11 cellular contexts compared by ENCODE assay signal in genomic region chr7:44039800-44040492, GRCh38. TPM values are rescaled to one million over a fixed set of nuclear protein-coding genes. Genes with fewer than 3 reads are reported as not detected.
DNase-seq lines count a peak whose midpoint lies in the region; ATAC-seq and TF ChIP-seq lines count a peak whose summit lies in the region.
"Not testable (repeated sequence)": the region's sequence is repeated elsewhere in the genome, so short reads cannot be mapped to it uniquely, and the experiment has no call there.
"Had no signal": no experiment of that assay in that cellular context is flagged by ENCODE, and none has a peak within 500 bp of the region (broad histone marks: within the 10 kb centered on the region; RNA-seq: fewer than 3 reads in every experiment).

No MANE protein-coding gene starts in this region.

- not testable (repeated sequence) for H3K36me3 ChIP-seq in CD4-positive, CD25-positive, alpha-beta regulatory T cell (ENCODE audit: control insufficient read depth, insufficient read depth, low read length); KOPT-K1 (ENCODE audit: insufficient read depth, low read length); effector memory CD4-positive, alpha-beta T cell (ENCODE audit: control insufficient read depth, insufficient read depth, low read length)

- not testable (repeated sequence) for H3K9me3 Mint-ChIP-seq in CD4-positive, CD25-positive, alpha-beta regulatory T cell; activated CD8-positive, alpha-beta memory T cell treated with anti-CD3 and anti-CD28 coated beads, Interleukin-2, amount 10 ng/mL, durations not matched to agents 7 days and 5 days (ENCODE audit: low read depth); mesothelial cell of epicardium; stimulated activated effector memory CD8-positive, alpha-beta T cell treated with anti-CD3 and anti-CD28 coated beads, Interleukin-12 subunit alpha, Interleukin-12 subunit beta, amount 100 ng/mL, for 72 hours

- H3K36me3 Mint-ChIP-seq in CD4-positive, CD25-positive, alpha-beta regulatory T cell; activated CD8-positive, alpha-beta memory T cell treated with anti-CD3 and anti-CD28 coated beads, Interleukin-2, amount 10 ng/mL, durations not matched to agents 7 days and 5 days; mesothelial cell of epicardium; stimulated activated effector memory CD8-positive, alpha-beta T cell treated with anti-CD3 and anti-CD28 coated beads, Interleukin-12 subunit alpha, Interleukin-12 subunit beta, amount 100 ng/mL, for 72 hours: not testable (repeated sequence)

- DNase-seq in CD4-positive, CD25-positive, alpha-beta regulatory T cell; activated CD8-positive, alpha-beta memory T cell treated with anti-CD3 and anti-CD28 coated beads, Interleukin-2, amount 10 ng/mL, durations not matched to agents 7 days and 5 days; effector memory CD4-positive, alpha-beta T cell; mesothelial cell of epicardium (ENCODE audit: low spot score in 2 of 2, unreplicated experiment in 2 of 2); stimulated activated effector memory CD8-positive, alpha-beta T cell treated with anti-CD3 and anti-CD28 coated beads, Interleukin-12 subunit alpha, Interleukin-12 subunit beta, amount 100 ng/mL, for 72 hours (ENCODE audit: low spot score in 2 of 2): not testable (repeated sequence)

- H3K4me1 ChIP-seq in CD4-positive, CD25-positive, alpha-beta regulatory T cell (ENCODE audit: control insufficient read depth, insufficient read depth, low read length, poor library complexity, severe bottlenecking), result peaks cover 13% of the 10 kb centered on the region
- H3K4me1 ChIP-seq in effector memory CD4-positive, alpha-beta T cell (ENCODE audit: control insufficient read depth, insufficient read depth, low read length, poor library complexity, severe bottlenecking), result not testable (repeated sequence)

- peak overlapping the region in 1 of 3 donors; percentile 83 for H3K27ac Mint-ChIP-seq in CD4-positive, CD25-positive, alpha-beta regulatory T cell
- peak overlapping the region; percentile 81 for H3K27ac Mint-ChIP-seq in activated CD8-positive, alpha-beta memory T cell treated with anti-CD3 and anti-CD28 coated beads, Interleukin-2, amount 10 ng/mL, durations not matched to agents 7 days and 5 days
- H3K27ac Mint-ChIP-seq in mesothelial cell of epicardium; stimulated activated effector memory CD8-positive, alpha-beta T cell treated with anti-CD3 and anti-CD28 coated beads, Interleukin-12 subunit alpha, Interleukin-12 subunit beta, amount 100 ng/mL, for 72 hours: not testable (repeated sequence)

- peaks cover 0 to 26% (median 10%) of the 10 kb centered on the region in 4 donors for H3K4me1 Mint-ChIP-seq in CD4-positive, CD25-positive, alpha-beta regulatory T cell
- H3K4me1 Mint-ChIP-seq in activated CD8-positive, alpha-beta memory T cell treated with anti-CD3 and anti-CD28 coated beads, Interleukin-2, amount 10 ng/mL, durations not matched to agents 7 days and 5 days, result peaks cover 17% of the 10 kb centered on the region
- H3K4me1 Mint-ChIP-seq in mesothelial cell of epicardium, result peaks cover 11% of the 10 kb centered on the region
- H3K4me1 Mint-ChIP-seq in stimulated activated effector memory CD8-positive, alpha-beta T cell treated with anti-CD3 and anti-CD28 coated beads, Interleukin-12 subunit alpha, Interleukin-12 subunit beta, amount 100 ng/mL, for 72 hours, result peaks cover 12% of the 10 kb centered on the region

- not testable (repeated sequence) for H3K27me3 Mint-ChIP-seq in CD4-positive, CD25-positive, alpha-beta regulatory T cell; activated CD8-positive, alpha-beta memory T cell treated with anti-CD3 and anti-CD28 coated beads, Interleukin-2, amount 10 ng/mL, durations not matched to agents 7 days and 5 days; mesothelial cell of epicardium (ENCODE audit: low read depth)

- not testable (repeated sequence) for TF ChIP-seq CTCF in mesothelial cell of epicardium (IDR thresholded peaks at IDR 0.05; ENCODE audit: unreplicated experiment)

- peak overlapping the region in 3 of 4 donors; percentile 32 to 73 (median 70) for H3K4me3 Mint-ChIP-seq in CD4-positive, CD25-positive, alpha-beta regulatory T cell
- H3K4me3 Mint-ChIP-seq in activated CD8-positive, alpha-beta memory T cell treated with anti-CD3 and anti-CD28 coated beads, Interleukin-2, amount 10 ng/mL, durations not matched to agents 7 days and 5 days, result peak overlapping the region; percentile 79
- peak overlapping the region; percentile 30 for H3K4me3 Mint-ChIP-seq in mesothelial cell of epicardium
- H3K4me3 Mint-ChIP-seq in stimulated activated effector memory CD8-positive, alpha-beta T cell treated with anti-CD3 and anti-CD28 coated beads, Interleukin-12 subunit alpha, Interleukin-12 subunit beta, amount 100 ng/mL, for 72 hours, result peak overlapping the region; percentile 75

- not testable (repeated sequence) for H3K9me3 ChIP-seq in CD4-positive, CD25-positive, alpha-beta regulatory T cell (ENCODE audit: control insufficient read depth in 2 of 2, low read length in 2 of 2); KOPT-K1 (ENCODE audit: insufficient read depth, low read length, poor library complexity, severe bottlenecking); effector memory CD4-positive, alpha-beta T cell (ENCODE audit: control insufficient read depth, low read length)

- CTCF ChIA-PET in activated CD8-positive, alpha-beta memory T cell treated with anti-CD3 and anti-CD28 coated beads, Interleukin-2, amount 10 ng/mL, durations not matched to agents 7 days and 5 days (lab: Charles Lee), result not testable (repeated sequence)

- H3K27me3 ChIP-seq in CD4-positive, CD25-positive, alpha-beta regulatory T cell (ENCODE audit: control insufficient read depth, insufficient read depth, low read length); effector memory CD4-positive, alpha-beta T cell (replicated peaks; ENCODE audit: control insufficient read depth, insufficient read depth, low read length, poor library complexity, severe bottlenecking): not testable (repeated sequence)

- peak overlapping the region; percentile 65 for H3K27ac ChIP-seq in CD4-positive, CD25-positive, alpha-beta regulatory T cell (ENCODE audit: insufficient read depth, low read length, poor library complexity, severe bottlenecking)
- H3K27ac ChIP-seq in KOPT-K1 (ENCODE audit: low read depth, low read length, poor library complexity, severe bottlenecking), result peak overlapping the region; percentile 57
- peak overlapping the region; percentile 42 for H3K27ac ChIP-seq in effector memory CD4-positive, alpha-beta T cell (ENCODE audit: insufficient read depth, low read length, poor library complexity, severe bottlenecking)

- H3K4me3 ChIP-seq in CD4-positive, CD25-positive, alpha-beta regulatory T cell (ENCODE audit: low read depth, low read length); effector memory CD4-positive, alpha-beta T cell (ENCODE audit: insufficient read depth, low read depth, low read length, poor library complexity, severe bottlenecking): not testable (repeated sequence)

- peak; percentile 41 for ATAC-seq in CD4-positive, CD25-positive, alpha-beta regulatory T cell (ENCODE audit: low read depth in 2 of 2)
- peak; percentile 5 for ATAC-seq in GM19438 (IDR thresholded peaks at IDR 0.05; ENCODE audit: low read depth, unreplicated experiment)
- peak; percentile 2 for ATAC-seq in HG02852 (IDR thresholded peaks at IDR 0.05; ENCODE audit: unreplicated experiment)
- ATAC-seq in activated CD8-positive, alpha-beta memory T cell treated with anti-CD3 and anti-CD28 coated beads, Interleukin-2, amount 10 ng/mL, durations not matched to agents 7 days and 5 days, result peak; percentile 40
- peak; percentile 31 for ATAC-seq in stimulated activated effector memory CD8-positive, alpha-beta T cell treated with anti-CD3 and anti-CD28 coated beads, Interleukin-12 subunit alpha, Interleukin-12 subunit beta, amount 100 ng/mL, for 72 hours

RNA-seq across cellular contexts. Expression of gene DBNL, which starts 4.6 kb away (rescaled TPM):
- total RNA-seq in CD4-positive, CD25-positive, alpha-beta regulatory T cell, result 104 TPM
- polyA plus RNA-seq in CD4-positive, CD25-positive, alpha-beta regulatory T cell, result 100 to 1,000 TPM; 138 to 206 (median 186) TPM
- total RNA-seq in activated CD8-positive, alpha-beta memory T cell treated with anti-CD3 and anti-CD28 coated beads, Interleukin-2, amount 10 ng/mL, durations not matched to agents 7 days and 5 days, result 100 to 1,000 TPM; 148 to 153 TPM
- total RNA-seq in mesothelial cell of epicardium, result 62.6 to 70.9 TPM (median 64.5 TPM) in 3 replicates

RNA-seq across cellular contexts. Expression of gene PGAM2, which starts 25.4 kb away (rescaled TPM):
- 1.1 TPM for total RNA-seq in CD4-positive, CD25-positive, alpha-beta regulatory T cell
- polyA plus RNA-seq in CD4-positive, CD25-positive, alpha-beta regulatory T cell, result not detected
- total RNA-seq in activated CD8-positive, alpha-beta memory T cell treated with anti-CD3 and anti-CD28 coated beads, Interleukin-2, amount 10 ng/mL, durations not matched to agents 7 days and 5 days, result under 1 TPM in 1 of 2 experiments, not detected in 1; 0.58 TPM
- total RNA-seq in mesothelial cell of epicardium, result 0.99 to 1.7 TPM (median 1.2 TPM) in 3 replicates

RNA-seq across cellular contexts. Expression of gene SPDYE1, which starts 42.2 kb away (rescaled TPM):
- not detected for total RNA-seq in CD4-positive, CD25-positive, alpha-beta regulatory T cell
- under 1 TPM; 0.08 to 0.17 (median 0.11) TPM for polyA plus RNA-seq in CD4-positive, CD25-positive, alpha-beta regulatory T cell
- total RNA-seq in activated CD8-positive, alpha-beta memory T cell treated with anti-CD3 and anti-CD28 coated beads, Interleukin-2, amount 10 ng/mL, durations not matched to agents 7 days and 5 days, result under 1 TPM in 1 of 2 experiments, not detected in 1; 0.20 TPM
- total RNA-seq in mesothelial cell of epicardium, result not detected in 3 replicates
- total RNA-seq: urinary bladder had no signal
- polyA plus RNA-seq: adrenal gland, lung, urinary bladder had no signal

RNA-seq across cellular contexts. Expression of gene POLM, which starts 42.4 kb away (rescaled TPM):
- total RNA-seq in CD4-positive, CD25-positive, alpha-beta regulatory T cell, result 38.0 TPM
- 10 to 100 TPM; 14.8 to 22.3 (median 20.2) TPM for polyA plus RNA-seq in CD4-positive, CD25-positive, alpha-beta regulatory T cell
- 10 to 100 TPM; 41.8 to 41.9 TPM for total RNA-seq in activated CD8-positive, alpha-beta memory T cell treated with anti-CD3 and anti-CD28 coated beads, Interleukin-2, amount 10 ng/mL, durations not matched to agents 7 days and 5 days
- total RNA-seq in mesothelial cell of epicardium, result 27.1 to 29.8 TPM (median 29.0 TPM) in 3 replicates
